Comparison of ENCODE assay signal across 1 cellular context in the genomic region with DNA sequence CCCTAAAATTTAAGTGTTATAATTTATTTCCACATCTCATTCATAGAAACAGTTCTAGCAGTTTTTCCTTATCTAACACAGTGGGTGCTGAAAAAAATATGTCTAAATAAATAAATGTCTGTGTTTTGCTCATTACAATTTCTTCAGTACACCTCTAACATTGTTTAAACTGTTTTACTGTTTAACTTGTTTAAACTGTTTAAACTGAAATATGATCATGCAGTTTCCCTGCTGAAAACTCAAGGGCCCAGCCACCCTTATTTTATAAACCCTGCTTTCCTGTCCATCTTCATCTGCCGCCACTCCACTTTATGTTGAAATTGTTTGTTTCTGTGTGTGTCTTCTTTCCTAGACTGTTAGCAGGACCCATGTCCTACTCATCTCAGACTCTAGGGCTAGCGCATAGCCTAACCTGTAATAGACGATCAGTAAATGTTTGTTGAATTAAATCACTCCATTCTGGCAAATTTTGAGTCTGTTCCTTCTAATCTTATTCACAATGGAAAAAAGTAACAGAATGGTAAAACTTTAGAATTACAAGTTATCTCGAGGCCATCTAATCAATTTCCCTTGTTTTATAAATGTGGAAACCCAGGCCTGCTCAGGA.
TF ChIP-seq lines count a peak whose summit lies in the region.

No MANE protein-coding gene starts in this region.

TF ChIP-seq in GM23338, 12 proteins besides CTCF, POLR2A, EP300 and RAD21:
- TF ChIP-seq NANOG (IDR thresholded peaks at IDR 0.05; ENCODE audit: borderline replicate concordance) (no peak), EZH2 (IDR thresholded peaks at IDR 0.05; ENCODE audit: low read depth, unreplicated experiment) (no peak), JUNB (IDR thresholded peaks at IDR 0.05; ENCODE audit: unreplicated experiment) (no peak), ZNF114 (CRISPR knock-in tag; IDR thresholded peaks at IDR 0.05) (no peak), POLR2AphosphoS5 (IDR thresholded peaks at IDR 0.05; ENCODE audit: low read depth) (no peak), CREB1 (CRISPR knock-in tag; IDR thresholded peaks at IDR 0.05; ENCODE audit: low read depth) (no peak), STAT1 (IDR thresholded peaks at IDR 0.05; ENCODE audit: unreplicated experiment) (no peak), EZH2phosphoT487 (IDR thresholded peaks at IDR 0.05; ENCODE audit: unreplicated experiment) (no peak), ZNF331 (CRISPR knock-in tag; IDR thresholded peaks at IDR 0.05; ENCODE audit: low read depth) (no peak)
- TF ChIP-seq, protein P1, sequence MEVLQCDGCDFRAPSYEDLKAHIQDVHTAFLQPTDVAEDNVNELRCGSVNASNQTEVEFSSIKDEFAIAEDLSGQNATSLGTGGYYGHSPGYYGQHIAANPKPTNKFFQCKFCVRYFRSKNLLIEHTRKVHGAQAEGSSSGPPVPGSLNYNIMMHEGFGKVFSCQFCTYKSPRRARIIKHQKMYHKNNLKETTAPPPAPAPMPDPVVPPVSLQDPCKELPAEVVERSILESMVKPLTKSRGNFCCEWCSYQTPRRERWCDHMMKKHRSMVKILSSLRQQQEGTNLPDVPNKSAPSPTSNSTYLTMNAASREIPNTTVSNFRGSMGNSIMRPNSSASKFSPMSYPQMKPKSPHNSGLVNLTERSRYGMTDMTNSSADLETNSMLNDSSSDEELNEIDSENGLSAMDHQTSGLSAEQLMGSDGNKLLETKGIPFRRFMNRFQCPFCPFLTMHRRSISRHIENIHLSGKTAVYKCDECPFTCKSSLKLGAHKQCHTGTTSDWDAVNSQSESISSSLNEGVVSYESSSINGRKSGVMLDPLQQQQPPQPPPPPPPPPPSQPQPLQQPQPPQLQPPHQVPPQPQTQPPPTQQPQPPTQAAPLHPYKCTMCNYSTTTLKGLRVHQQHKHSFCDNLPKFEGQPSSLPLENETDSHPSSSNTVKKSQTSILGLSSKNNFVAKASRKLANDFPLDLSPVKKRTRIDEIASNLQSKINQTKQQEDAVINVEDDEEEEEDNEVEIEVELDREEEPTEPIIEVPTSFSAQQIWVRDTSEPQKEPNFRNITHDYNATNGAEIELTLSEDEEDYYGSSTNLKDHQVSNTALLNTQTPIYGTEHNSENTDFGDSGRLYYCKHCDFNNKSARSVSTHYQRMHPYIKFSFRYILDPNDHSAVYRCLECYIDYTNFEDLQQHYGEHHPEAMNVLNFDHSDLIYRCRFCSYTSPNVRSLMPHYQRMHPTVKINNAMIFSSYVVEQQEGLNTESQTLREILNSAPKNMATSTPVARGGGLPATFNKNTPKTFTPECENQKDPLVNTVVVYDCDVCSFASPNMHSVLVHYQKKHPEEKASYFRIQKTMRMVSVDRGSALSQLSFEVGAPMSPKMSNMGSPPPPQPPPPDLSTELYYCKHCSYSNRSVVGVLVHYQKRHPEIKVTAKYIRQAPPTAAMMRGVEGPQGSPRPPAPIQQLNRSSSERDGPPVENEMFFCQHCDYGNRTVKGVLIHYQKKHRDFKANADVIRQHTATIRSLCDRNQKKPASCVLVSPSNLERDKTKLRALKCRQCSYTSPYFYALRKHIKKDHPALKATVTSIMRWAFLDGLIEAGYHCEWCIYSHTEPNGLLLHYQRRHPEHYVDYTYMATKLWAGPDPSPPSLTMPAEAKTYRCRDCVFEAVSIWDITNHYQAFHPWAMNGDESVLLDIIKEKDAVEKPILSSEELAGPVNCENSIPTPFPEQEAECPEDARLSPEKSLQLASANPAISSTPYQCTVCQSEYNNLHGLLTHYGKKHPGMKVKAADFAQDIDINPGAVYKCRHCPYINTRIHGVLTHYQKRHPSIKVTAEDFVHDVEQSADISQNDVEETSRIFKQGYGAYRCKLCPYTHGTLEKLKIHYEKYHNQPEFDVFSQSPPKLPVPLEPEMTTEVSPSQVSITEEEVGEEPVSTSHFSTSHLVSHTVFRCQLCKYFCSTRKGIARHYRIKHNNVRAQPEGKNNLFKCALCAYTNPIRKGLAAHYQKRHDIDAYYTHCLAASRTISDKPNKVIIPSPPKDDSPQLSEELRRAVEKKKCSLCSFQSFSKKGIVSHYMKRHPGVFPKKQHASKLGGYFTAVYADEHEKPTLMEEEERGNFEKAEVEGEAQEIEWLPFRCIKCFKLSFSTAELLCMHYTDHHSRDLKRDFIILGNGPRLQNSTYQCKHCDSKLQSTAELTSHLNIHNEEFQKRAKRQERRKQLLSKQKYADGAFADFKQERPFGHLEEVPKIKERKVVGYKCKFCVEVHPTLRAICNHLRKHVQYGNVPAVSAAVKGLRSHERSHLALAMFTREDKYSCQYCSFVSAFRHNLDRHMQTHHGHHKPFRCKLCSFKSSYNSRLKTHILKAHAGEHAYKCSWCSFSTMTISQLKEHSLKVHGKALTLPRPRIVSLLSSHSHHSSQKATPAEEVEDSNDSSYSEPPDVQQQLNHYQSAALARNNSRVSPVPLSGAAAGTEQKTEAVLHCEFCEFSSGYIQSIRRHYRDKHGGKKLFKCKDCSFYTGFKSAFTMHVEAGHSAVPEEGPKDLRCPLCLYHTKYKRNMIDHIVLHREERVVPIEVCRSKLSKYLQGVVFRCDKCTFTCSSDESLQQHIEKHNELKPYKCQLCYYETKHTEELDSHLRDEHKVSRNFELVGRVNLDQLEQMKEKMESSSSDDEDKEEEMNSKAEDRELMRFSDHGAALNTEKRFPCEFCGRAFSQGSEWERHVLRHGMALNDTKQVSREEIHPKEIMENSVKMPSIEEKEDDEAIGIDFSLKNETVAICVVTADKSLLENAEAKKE (CRISPR knock-in tag; IDR thresholded peaks at IDR 0.05): no peak
- TF ChIP-seq, protein P2, sequence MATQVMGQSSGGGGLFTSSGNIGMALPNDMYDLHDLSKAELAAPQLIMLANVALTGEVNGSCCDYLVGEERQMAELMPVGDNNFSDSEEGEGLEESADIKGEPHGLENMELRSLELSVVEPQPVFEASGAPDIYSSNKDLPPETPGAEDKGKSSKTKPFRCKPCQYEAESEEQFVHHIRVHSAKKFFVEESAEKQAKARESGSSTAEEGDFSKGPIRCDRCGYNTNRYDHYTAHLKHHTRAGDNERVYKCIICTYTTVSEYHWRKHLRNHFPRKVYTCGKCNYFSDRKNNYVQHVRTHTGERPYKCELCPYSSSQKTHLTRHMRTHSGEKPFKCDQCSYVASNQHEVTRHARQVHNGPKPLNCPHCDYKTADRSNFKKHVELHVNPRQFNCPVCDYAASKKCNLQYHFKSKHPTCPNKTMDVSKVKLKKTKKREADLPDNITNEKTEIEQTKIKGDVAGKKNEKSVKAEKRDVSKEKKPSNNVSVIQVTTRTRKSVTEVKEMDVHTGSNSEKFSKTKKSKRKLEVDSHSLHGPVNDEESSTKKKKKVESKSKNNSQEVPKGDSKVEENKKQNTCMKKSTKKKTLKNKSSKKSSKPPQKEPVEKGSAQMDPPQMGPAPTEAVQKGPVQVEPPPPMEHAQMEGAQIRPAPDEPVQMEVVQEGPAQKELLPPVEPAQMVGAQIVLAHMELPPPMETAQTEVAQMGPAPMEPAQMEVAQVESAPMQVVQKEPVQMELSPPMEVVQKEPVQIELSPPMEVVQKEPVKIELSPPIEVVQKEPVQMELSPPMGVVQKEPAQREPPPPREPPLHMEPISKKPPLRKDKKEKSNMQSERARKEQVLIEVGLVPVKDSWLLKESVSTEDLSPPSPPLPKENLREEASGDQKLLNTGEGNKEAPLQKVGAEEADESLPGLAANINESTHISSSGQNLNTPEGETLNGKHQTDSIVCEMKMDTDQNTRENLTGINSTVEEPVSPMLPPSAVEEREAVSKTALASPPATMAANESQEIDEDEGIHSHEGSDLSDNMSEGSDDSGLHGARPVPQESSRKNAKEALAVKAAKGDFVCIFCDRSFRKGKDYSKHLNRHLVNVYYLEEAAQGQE (IDR thresholded peaks at IDR 0.05; ENCODE audit: unreplicated experiment): no peak
- TF ChIP-seq, protein P3, sequence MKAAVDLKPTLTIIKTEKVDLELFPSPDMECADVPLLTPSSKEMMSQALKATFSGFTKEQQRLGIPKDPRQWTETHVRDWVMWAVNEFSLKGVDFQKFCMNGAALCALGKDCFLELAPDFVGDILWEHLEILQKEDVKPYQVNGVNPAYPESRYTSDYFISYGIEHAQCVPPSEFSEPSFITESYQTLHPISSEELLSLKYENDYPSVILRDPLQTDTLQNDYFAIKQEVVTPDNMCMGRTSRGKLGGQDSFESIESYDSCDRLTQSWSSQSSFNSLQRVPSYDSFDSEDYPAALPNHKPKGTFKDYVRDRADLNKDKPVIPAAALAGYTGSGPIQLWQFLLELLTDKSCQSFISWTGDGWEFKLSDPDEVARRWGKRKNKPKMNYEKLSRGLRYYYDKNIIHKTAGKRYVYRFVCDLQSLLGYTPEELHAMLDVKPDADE (IDR thresholded peaks at IDR 0.05): no peak
TF ChIP-seq in GM23338: peak in this region for 0.
